Comparison of ENCODE assay signal across 9 cellular contexts in genomic region chr15:56731571-56731970, GRCh38. TPM values are rescaled to one million over a fixed set of nuclear protein-coding genes. Genes with fewer than 3 reads are reported as not detected.
DNase-seq lines count a peak whose midpoint lies in the region; ATAC-seq, FAIRE-seq and TF ChIP-seq lines count a peak whose summit lies in the region.
"Had no signal": no experiment of that assay in that cellular context is flagged by ENCODE, and none has a peak within 500 bp of the region (broad histone marks: within the 10 kb centered on the region; RNA-seq: fewer than 3 reads in every experiment).

No MANE protein-coding gene starts in this region.

- ATAC-seq in gastrocnemius medialis (no peak), HG03378 (IDR thresholded peaks at IDR 0.05; ENCODE audit: unreplicated experiment) (no peak)

- in situ Hi-C loops in gastrocnemius medialis (cut with MboI; ENCODE audit: low sequenced_read_pairs in 4 of 4) = no loop called here

- no peak overlapping the region for H3K27ac Mint-ChIP-seq in Caco-2 (ENCODE audit: unreplicated experiment)

- H3K27me3 ChIP-seq in Caco-2 (replicated peaks; ENCODE audit: control insufficient read depth, insufficient read depth, low read length) = no peaks in the 10 kb centered on the region
- H3K27me3 ChIP-seq in SJSA1 (replicated peaks) = no peaks in the 10 kb centered on the region
- no peaks in the 10 kb centered on the region for H3K27me3 ChIP-seq in esophagus muscularis mucosa
- H3K27me3 ChIP-seq in gastrocnemius medialis = no peaks in the 10 kb centered on the region

- POLR2A ChIA-PET in Caco-2 (lab: Charles Lee) = no interaction called here

- 60% methylated on average over 8 of the region's 8 CpGs for WGBS in esophagus muscularis mucosa

- peak overlapping the region; percentile 100 for H3K4me3 Mint-ChIP-seq in Caco-2 (ENCODE audit: unreplicated experiment)

- TF ChIP-seq POLR2A in esophagus muscularis mucosa (IDR thresholded peaks at IDR 0.05; ENCODE audit: low read depth) (no peak), gastrocnemius medialis (IDR thresholded peaks at IDR 0.05) (no peak)

- no peaks in the 10 kb centered on the region for H3K4me1 Mint-ChIP-seq in Caco-2 (ENCODE audit: low read depth, unreplicated experiment)

- H3K27me3 Mint-ChIP-seq in Caco-2 (ENCODE audit: insufficient read depth, unreplicated experiment) = no peaks in the 10 kb centered on the region

- H3K4me3 ChIP-seq in Caco-2 (ENCODE audit: low read depth, low read length) (peak overlapping the region; percentile 76; the same call in 1 of the 2 replicates), SJSA1 (peak overlapping the region; percentile 72; the same call in 1 of the 2 replicates), esophagus muscularis mucosa (peak overlapping the region; percentile 77 to 82 (median 80)), gastrocnemius medialis (peak overlapping the region; percentile 65 to 76 (median 67))

- intact Hi-C loops in Caco-2 (cut with micrococcal nuclease; ENCODE audit: unreplicated experiment) (loop anchor here (10.0 kb wide), 1 partner anchor 237 kb away; no protein-coding TSS in a partner anchor), esophagus muscularis mucosa (cut with DNase I) (loop anchor here (5.0 kb wide), 1 partner anchor 156 kb away; no protein-coding TSS in a partner anchor), gastrocnemius medialis (cut with DNase I; ENCODE audit: low total_unique reads) (loop anchor here (10.0 kb wide), 1 partner anchor 413 kb away; no protein-coding TSS in a partner anchor)

- no TSS peak for BruUV-seq in Caco-2 (replicated peaks; lab: Mats Ljungman, UMichigan)

- no peak for TF ChIP-seq CTCF in Caco-2 (IDR thresholded peaks at IDR 0.05; ENCODE audit: insufficient read depth in 1 of 2, low read depth in 1 of 2, low read length in 1 of 2, severe bottlenecking in 1 of 2, unreplicated experiment in 1 of 2)
- no peak for TF ChIP-seq CTCF in esophagus muscularis mucosa (IDR thresholded peaks at IDR 0.05)
- no peak for TF ChIP-seq CTCF in gastrocnemius medialis (IDR thresholded peaks at IDR 0.05 in 4 of 5, conservative IDR thresholded peaks at IDR 0.05 in 1 of 5)

- TF ChIP-seq EP300 in esophagus muscularis mucosa (IDR thresholded peaks at IDR 0.05) = no peak

- DNase-seq in Caco-2 = no peak
- no peak for DNase-seq in SJSA1 (ENCODE audit: low read depth in 1 of 2, low spot score in 2 of 2)
- no peak for DNase-seq in esophagus muscularis mucosa (ENCODE audit: extremely low spot score)
- DNase-seq in gastrocnemius medialis = no peak
- DNase-seq in GM19239 (ENCODE audit: insufficient read length, low spot score) = no peak
- no peak for DNase-seq in DMS153 (lab: John Stamatoyannopoulos, UW)
- no peak for DNase-seq in stimulated activated CD8-positive, alpha-beta memory T cell treated with anti-CD3 and anti-CD28 coated beads, Interleukin-4, amount 100 ng/mL, for 48 hours
- DNase-seq: NCI-H1930 had no signal

- H3K9me3 Mint-ChIP-seq in Caco-2 (ENCODE audit: unreplicated experiment) = peaks cover 19% of the 10 kb centered on the region

- no peak for FAIRE-seq in GM19239 (lab: Jason Lieb, UNC)

- CTCF ChIA-PET in Caco-2 (lab: Charles Lee) = no interaction called here

- H3K9me3 ChIP-seq in Caco-2 (no peaks in the 10 kb centered on the region), SJSA1 (replicated peaks) (peaks cover 7% of the 10 kb centered on the region; the same call in 1 of the 2 replicates), esophagus muscularis mucosa (no peaks in the 10 kb centered on the region), gastrocnemius medialis (no peaks in the 10 kb centered on the region)

- H3K27ac ChIP-seq in SJSA1 (no peak overlapping the region), esophagus muscularis mucosa (replicated peaks in 1 of 4) (peak overlapping the region; percentile 98 to 99 (median 98)), gastrocnemius medialis (peak overlapping the region; percentile 86 to 97 (median 92))

- peaks cover 10% of the 10 kb centered on the region; the same call in 1 of the 2 replicates for H3K4me1 ChIP-seq in Caco-2
- peaks cover 26% of the 10 kb centered on the region for H3K4me1 ChIP-seq in SJSA1 (replicated peaks)
- H3K4me1 ChIP-seq in esophagus muscularis mucosa = peaks cover 39 to 73% (median 70%) of the 10 kb centered on the region in 4 donors
- H3K4me1 ChIP-seq in gastrocnemius medialis = peaks cover 50% of the 10 kb centered on the region in 2 donors

- H3K36me3 ChIP-seq in Caco-2 (ENCODE audit: control insufficient read depth, insufficient read depth, low read length) (no peaks in the 10 kb centered on the region; the same call in 1 of the 2 replicates), SJSA1 (peaks cover 29% of the 10 kb centered on the region), esophagus muscularis mucosa (peaks cover 0 to 3% (median 0%) of the 10 kb centered on the region in 4 donors), gastrocnemius medialis (no peaks in the 10 kb centered on the region)

- no peaks in the 10 kb centered on the region for H3K36me3 Mint-ChIP-seq in Caco-2 (ENCODE audit: insufficient read depth, unreplicated experiment)

RNA-seq across cellular contexts. Expression of gene ZNF280D, which starts 1.7 kb away (rescaled TPM):
- total RNA-seq in Caco-2 (2022) (28.7 and 31.0 TPM in 2 replicates), esophagus muscularis mucosa (10 to 100 TPM; 44.9 to 73.9 (median 52.4) TPM), gastrocnemius medialis (10 to 100 TPM; 19.9 to 45.5 (median 23.4) TPM)
- 19.9 and 34.0 TPM in 2 replicates for total RNA-seq in SJSA1 (2014; rRNA removed; shearing (Covaris generic))
